ENCODE assay signal across 1 cellular context in the genomic region with DNA sequence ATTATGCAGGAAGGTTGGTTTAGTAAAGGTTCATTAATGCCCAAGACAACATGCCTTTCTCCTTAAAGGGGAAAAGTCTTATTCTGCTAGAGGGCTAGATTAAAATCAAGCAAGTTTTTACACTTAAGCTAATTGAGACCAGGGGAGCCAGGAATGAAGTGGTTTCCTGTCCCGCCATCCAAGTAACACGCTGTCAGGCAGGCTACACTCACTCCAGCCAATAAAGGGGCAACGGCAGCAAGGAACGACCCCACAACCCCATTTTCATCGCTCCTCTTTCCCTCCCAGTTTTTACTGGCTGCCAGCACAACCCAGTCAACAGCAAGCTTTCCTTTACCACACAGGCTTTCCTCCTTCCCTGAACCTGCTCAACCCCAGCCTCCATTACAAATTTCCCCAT.
TF ChIP-seq lines count a peak whose summit lies in the region.

No MANE protein-coding gene starts in this region.

TF ChIP-seq in HCT116, 20 proteins besides CTCF, POLR2A, EP300 and RAD21 (continued from another document):
- TF ChIP-seq EGR1 (IDR thresholded peaks at IDR 0.05; ENCODE audit: low read depth) (no peak), YY1 (IDR thresholded peaks at IDR 0.05; ENCODE audit: extremely low read depth, insufficient replicate concordance, low read depth, low read length) (no peak)
- TF ChIP-seq, protein P1, sequence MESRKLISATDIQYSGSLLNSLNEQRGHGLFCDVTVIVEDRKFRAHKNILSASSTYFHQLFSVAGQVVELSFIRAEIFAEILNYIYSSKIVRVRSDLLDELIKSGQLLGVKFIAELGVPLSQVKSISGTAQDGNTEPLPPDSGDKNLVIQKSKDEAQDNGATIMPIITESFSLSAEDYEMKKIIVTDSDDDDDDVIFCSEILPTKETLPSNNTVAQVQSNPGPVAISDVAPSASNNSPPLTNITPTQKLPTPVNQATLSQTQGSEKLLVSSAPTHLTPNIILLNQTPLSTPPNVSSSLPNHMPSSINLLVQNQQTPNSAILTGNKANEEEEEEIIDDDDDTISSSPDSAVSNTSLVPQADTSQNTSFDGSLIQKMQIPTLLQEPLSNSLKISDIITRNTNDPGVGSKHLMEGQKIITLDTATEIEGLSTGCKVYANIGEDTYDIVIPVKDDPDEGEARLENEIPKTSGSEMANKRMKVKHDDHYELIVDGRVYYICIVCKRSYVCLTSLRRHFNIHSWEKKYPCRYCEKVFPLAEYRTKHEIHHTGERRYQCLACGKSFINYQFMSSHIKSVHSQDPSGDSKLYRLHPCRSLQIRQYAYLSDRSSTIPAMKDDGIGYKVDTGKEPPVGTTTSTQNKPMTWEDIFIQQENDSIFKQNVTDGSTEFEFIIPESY (IDR thresholded peaks at IDR 0.05; ENCODE audit: extremely low read depth, insufficient replicate concordance, low read length) = no peak
